20 cellular contexts compared by ENCODE assay signal in genomic region chr7:39958038-39958437, GRCh38. TPM values are rescaled to one million over a fixed set of nuclear protein-coding genes. Genes with fewer than 3 reads are reported as not detected.
DNase-seq lines count a peak whose midpoint lies in the region; ATAC-seq, FAIRE-seq and TF ChIP-seq lines count a peak whose summit lies in the region.
"Had no signal": no experiment of that assay in that cellular context is flagged by ENCODE, and none has a peak within 500 bp of the region (broad histone marks: within the 10 kb centered on the region; RNA-seq: fewer than 3 reads in every experiment).

No MANE protein-coding gene starts in this region.

- TF ChIP-seq CTCF in adrenal gland (IDR thresholded peaks at IDR 0.05): no peak

- no peak overlapping the region for H3K4me3 ChIP-seq in BLaER1
- no peak overlapping the region for H3K4me3 ChIP-seq in effector memory CD4-positive, alpha-beta T cell (ENCODE audit: insufficient read depth, low read depth, low read length, poor library complexity, severe bottlenecking)
- no peak overlapping the region for H3K4me3 ChIP-seq in adrenal gland
- H3K4me3 ChIP-seq: breast epithelium, esophagus muscularis mucosa, SJCRH30 had no signal

- ATAC-seq in HG03108 (IDR thresholded peaks at IDR 0.05; ENCODE audit: unreplicated experiment): peak; percentile 65
- ATAC-seq in activated naive CD8-positive, alpha-beta T cell treated with anti-CD3 and anti-CD28 coated beads, Interleukin-2, amount 50 U/mL, for 24 hours: no peak
- ATAC-seq: CD8-positive, alpha-beta T cell; WTC11 had no signal

- H3K36me3 ChIP-seq in BLaER1 (peaks cover 38% of the 10 kb centered on the region), adrenal gland (replicated peaks in 1 of 2) (no peaks in the 10 kb centered on the region)
- H3K36me3 ChIP-seq in effector memory CD4-positive, alpha-beta T cell (ENCODE audit: control insufficient read depth, insufficient read depth, low read length): no peaks in the 10 kb centered on the region
- H3K36me3 ChIP-seq: breast epithelium had no signal

- H3K27me3 ChIP-seq in BLaER1 (no peaks in the 10 kb centered on the region), adrenal gland (no peaks in the 10 kb centered on the region)
- no peaks in the 10 kb centered on the region for H3K27me3 ChIP-seq in effector memory CD4-positive, alpha-beta T cell (replicated peaks; ENCODE audit: control insufficient read depth, insufficient read depth, low read length, poor library complexity, severe bottlenecking)
- H3K27me3 ChIP-seq: breast epithelium, esophagus muscularis mucosa, SJCRH30 had no signal

- intact Hi-C loops in adrenal gland (cut with DNase I): loop anchor here in 1 of 2 donors (10.0 kb wide), 1 partner anchor 57 kb away; no protein-coding TSS in a partner anchor

- H3K27ac ChIP-seq in BLaER1 (no peak overlapping the region), adrenal gland (no peak overlapping the region)
- H3K27ac ChIP-seq in effector memory CD4-positive, alpha-beta T cell (ENCODE audit: insufficient read depth, low read length, poor library complexity, severe bottlenecking): no peak overlapping the region
- H3K27ac ChIP-seq: breast epithelium, esophagus muscularis mucosa, parathyroid adenoma, SJCRH30 had no signal

- H3K9ac ChIP-seq in BLaER1: no peak overlapping the region
- H3K9ac ChIP-seq: parathyroid adenoma had no signal

- H3K9me3 ChIP-seq in BLaER1 (peaks cover 34% of the 10 kb centered on the region), adrenal gland (replicated peaks in 1 of 3) (no peaks in the 10 kb centered on the region)
- no peaks in the 10 kb centered on the region for H3K9me3 ChIP-seq in effector memory CD4-positive, alpha-beta T cell (ENCODE audit: control insufficient read depth, low read length)
- H3K9me3 ChIP-seq: breast epithelium, esophagus muscularis mucosa had no signal

- no peaks in the 10 kb centered on the region for H3K27me3 Mint-ChIP-seq in activated naive CD8-positive, alpha-beta T cell treated with anti-CD3 and anti-CD28 coated beads, Interleukin-2, amount 50 U/mL, for 24 hours

- no peak for TF ChIP-seq POLR2A in GM12892 (IDR thresholded peaks at IDR 0.05; ENCODE audit: low read depth, low read length)
- TF ChIP-seq POLR2A in adrenal gland (IDR thresholded peaks at IDR 0.05): no peak

- peak; percentile 79 for FAIRE-seq in GM12892 (lab: Jason Lieb, UNC)

- peaks cover 78% of the 10 kb centered on the region for H3K4me1 Mint-ChIP-seq in activated naive CD8-positive, alpha-beta T cell treated with anti-CD3 and anti-CD28 coated beads, Interleukin-2, amount 50 U/mL, for 24 hours

- peaks cover 76% of the 10 kb centered on the region for H4K20me1 ChIP-seq in BLaER1

- DNase-seq in GM12892 (ENCODE audit: insufficient read length) (no peak), NCI-H2171 (lab: John Stamatoyannopoulos, UW) (no peak), adrenal gland (no peak)
- DNase-seq in activated naive CD8-positive, alpha-beta T cell treated with anti-CD3 and anti-CD28 coated beads, Interleukin-2, amount 50 U/mL, for 24 hours: no peak
- no peak for DNase-seq in effector CD4-positive, alpha-beta T cell
- DNase-seq in effector memory CD4-positive, alpha-beta T cell: no peak
- DNase-seq: activated T-cell treated with anti-CD3 and anti-CD28 coated beads, Interleukin-2, amount 50 U/mL, for 48 hours; CD8-positive, alpha-beta T cell; EL; NCI-H1048; NCI-H2107; NCI-H526 treated with DMSO at 0.1 percent for 48 hours; SJCRH30; stimulated activated CD4-positive, alpha-beta T cell treated with anti-CD3 and anti-CD28 coated beads, Interleukin-2, amount 100 ng/mL, for 24 hours had no signal

- H3K4me3 Mint-ChIP-seq in activated naive CD8-positive, alpha-beta T cell treated with anti-CD3 and anti-CD28 coated beads, Interleukin-2, amount 50 U/mL, for 24 hours: no peak overlapping the region
- H3K4me3 Mint-ChIP-seq: CD8-positive, alpha-beta T cell; WTC11 had no signal

- H3K36me3 Mint-ChIP-seq in activated naive CD8-positive, alpha-beta T cell treated with anti-CD3 and anti-CD28 coated beads, Interleukin-2, amount 50 U/mL, for 24 hours (ENCODE audit: low read depth): peaks cover 27% of the 10 kb centered on the region

- H3K9me3 Mint-ChIP-seq in activated naive CD8-positive, alpha-beta T cell treated with anti-CD3 and anti-CD28 coated beads, Interleukin-2, amount 50 U/mL, for 24 hours: no peaks in the 10 kb centered on the region
- H3K9me3 Mint-ChIP-seq: CD8-positive, alpha-beta T cell had no signal

- H3K4me2 ChIP-seq in BLaER1: 0 out of 2 replicates have a peak overlapping the region, but pooled peaks have one; percentile 1

- peak overlapping the region; percentile 18 for H3K27ac Mint-ChIP-seq in activated naive CD8-positive, alpha-beta T cell treated with anti-CD3 and anti-CD28 coated beads, Interleukin-2, amount 50 U/mL, for 24 hours
- H3K27ac Mint-ChIP-seq: CD8-positive, alpha-beta T cell; WTC11 had no signal

- peaks cover 46% of the 10 kb centered on the region for H3K4me1 ChIP-seq in BLaER1
- peaks cover 33% of the 10 kb centered on the region for H3K4me1 ChIP-seq in effector memory CD4-positive, alpha-beta T cell (ENCODE audit: control insufficient read depth, insufficient read depth, low read length, poor library complexity, severe bottlenecking)
- peaks cover 12 to 59% of the 10 kb centered on the region in 2 donors for H3K4me1 ChIP-seq in adrenal gland (replicated peaks in 1 of 2)
- H3K4me1 ChIP-seq: SJCRH30 had no signal

- WGBS in adrenal gland, 4 donors: 84 to 92% (median 88%) methylated on average over 3 of the region's 3 CpGs

RNA-seq across cellular contexts. Expression of gene CDK13, which starts 8.0 kb away (rescaled TPM):
- 26.2 TPM for polyA plus RNA-seq in GM12892 (2012; ENCODE audit: missing spikeins)
- total RNA-seq in adrenal gland: 10 to 100 TPM; 33.8 to 77.7 (median 40.2) TPM
- 10 to 100 TPM; 21.2 to 47.7 (median 29.8) TPM for polyA plus RNA-seq in adrenal gland
